Comparison of ENCODE assay signal across 10 cellular contexts in genomic region chr1:167518331-167518700, GRCh38. TPM values are rescaled to one million over a fixed set of nuclear protein-coding genes. Genes with fewer than 3 reads are reported as not detected.
A peak's percentile ranks its signal among the peaks of the same experiment; 100 is the strongest.
DNase-seq lines count a peak whose midpoint lies in the region; ATAC-seq and TF ChIP-seq lines count a peak whose summit lies in the region.
"Had no signal": no experiment of that assay in that cellular context is flagged by ENCODE, and none has a peak within 500 bp of the region (broad histone marks: within the 10 kb centered on the region; RNA-seq: fewer than 3 reads in every experiment).

Gene CD247, minus strand, starts transcription at chr1:167518529. Its CDS starts 64 bp downstream, at chr1:167518465.

- H3K36me3 ChIP-seq in OCI-LY1 (ENCODE audit: insufficient read depth, low read length) (no peaks in the 10 kb centered on the region), A673 (ENCODE audit: insufficient read depth, low read length, poor library complexity, severe bottlenecking) (no peaks in the 10 kb centered on the region)

- H2AFZ ChIP-seq in OCI-LY1 (ENCODE audit: low read length), result peak within 1 kb of the TSS; percentile 89

- peak; percentile 67 for DNase-seq in activated T-cell treated with anti-CD3 and anti-CD28 coated beads for 24 hours (ENCODE audit: low read depth)
- no peak for DNase-seq in left colon
- DNase-seq in stimulated activated CD8-positive, alpha-beta memory T cell treated with anti-CD3 and anti-CD28 coated beads, Interleukin-4, amount 100 ng/mL, for 48 hours, result peak; percentile 76
- DNase-seq in A673 (ENCODE audit: low spot score), result no peak
- DNase-seq in medulla oblongata (ENCODE audit: extremely low spot score), result no peak
- DNase-seq: HCEC 1CT, testis had no signal

- TF ChIP-seq CTCF in OCI-LY1 (IDR thresholded peaks at IDR 0.05; ENCODE audit: low read length) (no peak; the same call in 1 of the 2 replicates), A673 (conservative IDR thresholded peaks at IDR 0.05; ENCODE audit: low read depth, low read length) (no peak)

- ATAC-seq in left colon (peak; percentile 28), GM18867 (IDR thresholded peaks at IDR 0.05; ENCODE audit: unreplicated experiment) (no peak), HG03442 (IDR thresholded peaks at IDR 0.05; ENCODE audit: unreplicated experiment) (no peak)

- POLR2A ChIA-PET in A673 (lab: Charles Lee; ENCODE audit: low non-redundant PET), result interaction anchor here (0.5 kb wide), 1 partner anchor 76 kb away, joined by 3 read pairs; no protein-coding TSS in a partner anchor

- no peaks in the 10 kb centered on the region for H3F3A ChIP-seq in OCI-LY1 (ENCODE audit: insufficient read depth, low read length)

- peak within 1 kb of the TSS; percentile 37 for H3K4me2 ChIP-seq in OCI-LY1 (ENCODE audit: low read length)

- intact Hi-C loops in left colon (cut with DNase I, micrococcal nuclease), result no loop called here
- intact Hi-C loops in A673 (cut with micrococcal nuclease; ENCODE audit: unreplicated experiment), result no loop called here

- BruUV-seq in A673 (replicated peaks; lab: Mats Ljungman, UMichigan), result no TSS peak

- H3K27ac ChIP-seq in OCI-LY1 (ENCODE audit: low read depth, low read length, poor library complexity, severe bottlenecking), result peak within 1 kb of the TSS; percentile 64
- H3K27ac ChIP-seq in A673 (ENCODE audit: low read depth, low read length, poor library complexity, severe bottlenecking), result no peak within 1 kb of the TSS
- H3K27ac ChIP-seq: testis had no signal

- H3K4me3 ChIP-seq in OCI-LY1 (ENCODE audit: low read depth, low read length, poor library complexity, severe bottlenecking) (peak within 1 kb of the TSS; percentile 35), A673 (ENCODE audit: low read depth, low read length, poor library complexity, severe bottlenecking) (no peak within 1 kb of the TSS)
- H3K4me3 ChIP-seq: testis had no signal

- H3K27me3 ChIP-seq in OCI-LY1 (ENCODE audit: insufficient read depth, low read length) (no peaks in the 10 kb centered on the region), A673 (replicated peaks; ENCODE audit: insufficient read depth, low read depth, low read length, poor library complexity) (peaks cover 4% of the 10 kb centered on the region)
- H3K27me3 ChIP-seq: testis had no signal

- no peaks in the 10 kb centered on the region for H4K20me1 ChIP-seq in OCI-LY1 (ENCODE audit: insufficient read depth, low read length)

- CTCF ChIA-PET in A673 (lab: Charles Lee), result no interaction called here

- peak within 1 kb of the TSS; percentile 39 for H3K9ac ChIP-seq in OCI-LY1 (ENCODE audit: low read length)

- H3K9me3 ChIP-seq in OCI-LY1 (ENCODE audit: low read length), result 0 out of 2 replicates have a peak, but pooled peaks cover 7% of the 10 kb centered on the region
- H3K9me3 ChIP-seq in A673 (ENCODE audit: low read depth, low read length, poor library complexity, severe bottlenecking), result no peaks in the 10 kb centered on the region
- H3K9me3 ChIP-seq: testis had no signal

- no peaks in the 10 kb centered on the region for H3K9me2 ChIP-seq in OCI-LY1 (ENCODE audit: low read depth, low read length)

- no peaks in the 10 kb centered on the region for H3K79me2 ChIP-seq in OCI-LY1 (ENCODE audit: insufficient read depth, low read length)

- H3K4me1 ChIP-seq in OCI-LY1 (ENCODE audit: insufficient read depth, low read length, severe bottlenecking) (peaks cover 36% of the 10 kb centered on the region), A673 (ENCODE audit: insufficient read depth, low read length, poor library complexity, severe bottlenecking) (no peaks in the 10 kb centered on the region)
- H3K4me1 ChIP-seq: testis had no signal

RNA-seq across cellular contexts. Expression of gene CD247, which starts in this region (rescaled TPM):
- total RNA-seq in left colon (1 to 10 TPM; 2.0 to 5.2 TPM), A673 (2021) (0.59 and 1.4 TPM in 2 replicates)

Comparison
In these comparisons a context has a peak if more than half of its experiments do, and no peak if none do; other contexts are left out.
1. DNase-seq: peak in activated T-cell treated with anti-CD3 and anti-CD28 coated beads for 24 hours (single experiment) and stimulated activated CD8-positive, alpha-beta memory T cell treated with anti-CD3 and anti-CD28 coated beads, Interleukin-4, amount 100 ng/mL, for 48 hours (single experiment); none in left colon (0 of 2), A673 (single experiment) and medulla oblongata (single experiment).